1 cellular context compared by ENCODE assay signal in the genomic region with DNA sequence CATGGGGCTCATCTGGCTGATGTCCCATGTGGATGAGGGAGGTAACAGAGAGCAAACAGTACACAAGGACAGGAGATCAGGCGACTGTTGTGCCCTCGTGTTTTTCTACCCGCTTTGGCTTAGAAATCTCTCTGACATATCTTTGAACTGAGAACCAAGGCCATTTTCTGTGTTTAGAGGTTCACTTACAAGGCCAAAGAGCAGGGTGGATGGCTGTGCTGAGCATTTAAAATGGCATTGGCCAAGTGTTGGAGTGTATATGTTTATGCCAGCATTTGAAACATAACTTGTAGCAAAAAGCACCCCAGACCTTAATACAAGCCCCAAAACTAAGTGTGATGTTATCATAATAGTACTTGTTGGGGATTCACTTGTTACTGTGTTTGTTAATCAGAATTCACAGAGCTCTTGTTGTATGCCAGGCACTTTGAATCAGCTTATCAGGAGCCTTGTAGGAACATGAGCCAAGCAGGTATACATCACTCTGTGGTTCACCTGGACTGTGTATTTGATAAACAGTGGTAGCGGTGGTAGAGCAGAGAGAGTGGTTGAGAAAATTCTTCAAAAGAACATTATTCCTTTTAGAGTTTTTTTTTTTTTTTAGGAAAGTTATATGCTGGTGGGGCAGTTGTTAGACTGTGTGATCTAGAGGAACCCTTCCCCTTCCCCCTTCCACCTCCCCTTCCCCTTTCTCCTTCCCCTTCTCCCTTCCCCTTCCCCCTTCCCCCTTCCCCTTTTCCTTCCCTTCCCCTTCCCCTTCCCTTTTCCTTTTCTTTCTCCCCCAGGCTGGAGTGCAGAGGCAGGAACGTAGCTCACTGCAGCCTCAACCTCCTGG.
A peak's percentile ranks its signal among the peaks of the same experiment; 100 is the strongest.
TF ChIP-seq lines count a peak whose summit lies in the region.

No MANE protein-coding gene starts in this region.

TF ChIP-seq in HepG2, 621 proteins besides CTCF, POLR2A, EP300 and RAD21 (continued from another document and continues in another):
- TF ChIP-seq, protein P1, sequence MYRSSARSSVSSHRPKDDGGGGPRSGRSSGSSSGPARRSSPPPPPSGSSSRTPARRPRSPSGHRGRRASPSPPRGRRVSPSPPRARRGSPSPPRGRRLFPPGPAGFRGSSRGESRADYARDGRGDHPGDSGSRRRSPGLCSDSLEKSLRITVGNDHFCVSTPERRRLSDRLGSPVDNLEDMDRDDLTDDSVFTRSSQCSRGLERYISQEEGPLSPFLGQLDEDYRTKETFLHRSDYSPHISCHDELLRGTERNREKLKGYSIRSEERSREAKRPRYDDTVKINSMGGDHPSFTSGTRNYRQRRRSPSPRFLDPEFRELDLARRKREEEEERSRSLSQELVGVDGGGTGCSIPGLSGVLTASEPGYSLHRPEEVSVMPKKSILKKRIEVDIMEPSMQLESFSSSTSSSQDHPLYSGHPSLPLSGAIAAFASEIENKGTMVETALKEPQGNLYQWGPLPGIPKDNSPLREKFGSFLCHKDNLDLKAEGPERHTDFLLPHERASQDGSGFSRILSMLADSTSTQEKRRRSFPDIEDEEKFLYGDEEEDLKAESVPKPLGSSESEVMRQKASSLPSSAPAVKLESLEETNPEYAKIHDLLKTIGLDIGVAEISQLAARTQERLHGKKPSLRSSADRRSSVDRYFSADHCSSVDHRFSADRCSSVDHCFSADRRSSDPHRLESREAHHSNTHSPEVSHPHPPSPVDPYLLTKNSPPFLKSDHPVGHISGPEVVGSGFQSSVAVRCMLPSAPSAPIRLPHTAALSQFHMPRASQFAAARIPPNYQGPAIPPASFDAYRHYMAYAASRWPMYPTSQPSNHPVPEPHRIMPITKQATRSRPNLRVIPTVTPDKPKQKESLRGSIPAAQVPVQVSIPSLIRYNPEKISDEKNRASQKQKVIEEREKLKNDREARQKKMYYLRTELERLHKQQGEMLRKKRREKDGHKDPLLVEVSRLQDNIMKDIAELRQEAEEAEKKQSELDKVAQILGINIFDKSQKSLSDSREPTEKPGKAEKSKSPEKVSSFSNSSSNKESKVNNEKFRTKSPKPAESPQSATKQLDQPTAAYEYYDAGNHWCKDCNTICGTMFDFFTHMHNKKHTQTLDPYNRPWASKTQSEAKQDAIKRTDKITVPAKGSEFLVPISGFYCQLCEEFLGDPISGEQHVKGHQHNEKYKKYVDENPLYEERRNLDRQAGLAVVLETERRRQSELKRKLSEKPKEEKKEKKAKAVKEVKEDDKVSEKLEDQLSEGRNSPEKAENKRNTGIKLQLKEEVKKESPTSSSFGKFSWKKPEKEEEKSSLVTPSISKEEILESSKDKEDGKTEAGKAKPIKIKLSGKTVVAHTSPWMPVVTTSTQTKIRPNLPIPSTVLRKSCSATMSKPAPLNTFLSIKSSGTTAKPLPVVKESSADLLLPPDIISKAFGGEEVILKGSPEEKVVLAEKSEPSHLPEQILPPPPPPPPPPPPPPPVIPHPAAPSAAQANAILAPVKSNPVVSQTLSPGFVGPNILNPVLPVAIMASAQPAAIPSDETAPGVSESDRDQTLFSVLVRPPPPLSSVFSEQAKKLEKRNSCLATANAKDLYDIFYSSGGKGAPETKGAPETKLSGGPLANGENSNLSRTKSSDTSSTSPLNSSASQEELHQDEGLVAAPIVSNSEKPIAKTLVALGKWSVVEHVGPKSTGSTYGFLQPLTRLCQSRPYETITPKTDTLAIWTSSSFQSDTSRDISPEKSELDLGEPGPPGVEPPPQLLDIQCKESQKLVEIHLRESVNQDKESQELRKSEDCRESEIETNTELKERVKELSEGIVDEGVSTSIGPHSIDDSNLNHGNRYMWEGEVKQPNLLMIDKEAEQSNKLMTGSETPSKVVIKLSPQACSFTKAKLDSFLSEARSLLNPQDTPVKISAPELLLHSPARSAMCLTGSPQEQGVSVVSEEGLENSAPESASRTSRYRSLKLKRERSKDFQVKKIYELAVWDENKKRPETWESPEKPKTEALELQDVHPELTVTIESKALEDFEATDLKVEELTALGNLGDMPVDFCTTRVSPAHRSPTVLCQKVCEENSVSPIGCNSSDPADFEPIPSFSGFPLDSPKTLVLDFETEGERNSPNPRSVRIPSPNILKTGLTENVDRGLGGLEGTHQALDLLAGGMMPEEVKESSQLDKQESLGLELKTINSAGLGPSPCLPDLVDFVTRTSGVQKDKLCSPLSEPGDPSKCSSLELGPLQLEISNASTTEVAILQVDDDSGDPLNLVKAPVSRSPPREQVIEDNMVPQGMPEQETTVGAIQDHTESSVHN (CRISPR knock-in tag; IDR thresholded peaks at IDR 0.05): no peak
- TF ChIP-seq, protein P2, sequence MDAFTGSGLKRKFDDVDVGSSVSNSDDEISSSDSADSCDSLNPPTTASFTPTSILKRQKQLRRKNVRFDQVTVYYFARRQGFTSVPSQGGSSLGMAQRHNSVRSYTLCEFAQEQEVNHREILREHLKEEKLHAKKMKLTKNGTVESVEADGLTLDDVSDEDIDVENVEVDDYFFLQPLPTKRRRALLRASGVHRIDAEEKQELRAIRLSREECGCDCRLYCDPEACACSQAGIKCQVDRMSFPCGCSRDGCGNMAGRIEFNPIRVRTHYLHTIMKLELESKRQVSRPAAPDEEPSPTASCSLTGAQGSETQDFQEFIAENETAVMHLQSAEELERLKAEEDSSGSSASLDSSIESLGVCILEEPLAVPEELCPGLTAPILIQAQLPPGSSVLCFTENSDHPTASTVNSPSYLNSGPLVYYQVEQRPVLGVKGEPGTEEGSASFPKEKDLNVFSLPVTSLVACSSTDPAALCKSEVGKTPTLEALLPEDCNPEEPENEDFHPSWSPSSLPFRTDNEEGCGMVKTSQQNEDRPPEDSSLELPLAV (CRISPR knock-in tag; conservative IDR thresholded peaks at IDR 0.05; ENCODE audit: low read depth): no peak
- TF ChIP-seq, protein P3, sequence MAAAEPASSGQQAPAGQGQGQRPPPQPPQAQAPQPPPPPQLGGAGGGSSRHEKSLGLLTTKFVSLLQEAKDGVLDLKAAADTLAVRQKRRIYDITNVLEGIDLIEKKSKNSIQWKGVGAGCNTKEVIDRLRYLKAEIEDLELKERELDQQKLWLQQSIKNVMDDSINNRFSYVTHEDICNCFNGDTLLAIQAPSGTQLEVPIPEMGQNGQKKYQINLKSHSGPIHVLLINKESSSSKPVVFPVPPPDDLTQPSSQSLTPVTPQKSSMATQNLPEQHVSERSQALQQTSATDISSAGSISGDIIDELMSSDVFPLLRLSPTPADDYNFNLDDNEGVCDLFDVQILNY (CRISPR knock-in tag; conservative IDR thresholded peaks at IDR 0.05): no peak
- TF ChIP-seq PHF20 (CRISPR knock-in tag; IDR thresholded peaks at IDR 0.05): no peak
- 0 out of 2 replicates have a peak, but pooled peaks have one; percentile 80 for TF ChIP-seq MAF1 (CRISPR knock-in tag; IDR thresholded peaks at IDR 0.05; ENCODE audit: borderline replicate concordance)
- no peak for TF ChIP-seq NR3C1 (CRISPR knock-in tag; IDR thresholded peaks at IDR 0.05)
- TF ChIP-seq BRD4 (CRISPR knock-in tag; IDR thresholded peaks at IDR 0.05): peak; percentile 95
- TF ChIP-seq, protein P4, sequence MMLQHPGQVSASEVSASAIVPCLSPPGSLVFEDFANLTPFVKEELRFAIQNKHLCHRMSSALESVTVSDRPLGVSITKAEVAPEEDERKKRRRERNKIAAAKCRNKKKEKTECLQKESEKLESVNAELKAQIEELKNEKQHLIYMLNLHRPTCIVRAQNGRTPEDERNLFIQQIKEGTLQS (CRISPR knock-in tag; IDR thresholded peaks at IDR 0.05): 0 out of 2 replicates have a peak, but pooled peaks have one; percentile 21
- TF ChIP-seq FOSL2 (CRISPR knock-in tag; IDR thresholded peaks at IDR 0.05): peak; percentile 87
- TF ChIP-seq ZNF33A (CRISPR knock-in tag; IDR thresholded peaks at IDR 0.05; ENCODE audit: borderline replicate concordance): no peak
- TF ChIP-seq GTF2F1 (IDR thresholded peaks at IDR 0.05; ENCODE audit: low read length): no peak
- TF ChIP-seq, protein P5, sequence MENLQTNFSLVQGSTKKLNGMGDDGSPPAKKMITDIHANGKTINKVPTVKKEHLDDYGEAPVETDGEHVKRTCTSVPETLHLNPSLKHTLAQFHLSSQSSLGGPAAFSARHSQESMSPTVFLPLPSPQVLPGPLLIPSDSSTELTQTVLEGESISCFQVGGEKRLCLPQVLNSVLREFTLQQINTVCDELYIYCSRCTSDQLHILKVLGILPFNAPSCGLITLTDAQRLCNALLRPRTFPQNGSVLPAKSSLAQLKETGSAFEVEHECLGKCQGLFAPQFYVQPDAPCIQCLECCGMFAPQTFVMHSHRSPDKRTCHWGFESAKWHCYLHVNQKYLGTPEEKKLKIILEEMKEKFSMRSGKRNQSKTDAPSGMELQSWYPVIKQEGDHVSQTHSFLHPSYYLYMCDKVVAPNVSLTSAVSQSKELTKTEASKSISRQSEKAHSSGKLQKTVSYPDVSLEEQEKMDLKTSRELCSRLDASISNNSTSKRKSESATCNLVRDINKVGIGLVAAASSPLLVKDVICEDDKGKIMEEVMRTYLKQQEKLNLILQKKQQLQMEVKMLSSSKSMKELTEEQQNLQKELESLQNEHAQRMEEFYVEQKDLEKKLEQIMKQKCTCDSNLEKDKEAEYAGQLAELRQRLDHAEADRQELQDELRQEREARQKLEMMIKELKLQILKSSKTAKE (CRISPR knock-in tag; IDR thresholded peaks at IDR 0.05; ENCODE audit: borderline replicate concordance): peak; percentile 80; the same call in 1 of the 2 replicates
- no peak for TF ChIP-seq EED (CRISPR knock-in tag; IDR thresholded peaks at IDR 0.05)
- TF ChIP-seq, protein P6, sequence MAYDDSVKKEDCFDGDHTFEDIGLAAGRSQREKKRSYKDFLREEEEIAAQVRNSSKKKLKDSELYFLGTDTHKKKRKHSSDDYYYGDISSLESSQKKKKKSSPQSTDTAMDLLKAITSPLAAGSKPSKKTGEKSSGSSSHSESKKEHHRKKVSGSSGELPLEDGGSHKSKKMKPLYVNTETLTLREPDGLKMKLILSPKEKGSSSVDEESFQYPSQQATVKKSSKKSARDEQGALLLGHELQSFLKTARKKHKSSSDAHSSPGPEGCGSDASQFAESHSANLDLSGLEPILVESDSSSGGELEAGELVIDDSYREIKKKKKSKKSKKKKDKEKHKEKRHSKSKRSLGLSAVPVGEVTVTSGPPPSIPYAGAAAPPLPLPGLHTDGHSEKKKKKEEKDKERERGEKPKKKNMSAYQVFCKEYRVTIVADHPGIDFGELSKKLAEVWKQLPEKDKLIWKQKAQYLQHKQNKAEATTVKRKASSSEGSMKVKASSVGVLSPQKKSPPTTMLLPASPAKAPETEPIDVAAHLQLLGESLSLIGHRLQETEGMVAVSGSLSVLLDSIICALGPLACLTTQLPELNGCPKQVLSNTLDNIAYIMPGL (CRISPR knock-in tag; IDR thresholded peaks at IDR 0.05; ENCODE audit: borderline replicate concordance in 1 of 2, low read depth in 1 of 2): peak; percentile 37 to 59; a peak in 2 of 4 replicates
- no peak for TF ChIP-seq ZNF446 (CRISPR knock-in tag; IDR thresholded peaks at IDR 0.05)
- no peak for TF ChIP-seq ZNF468 (CRISPR knock-in tag; IDR thresholded peaks at IDR 0.05)
- TF ChIP-seq CBFB (CRISPR knock-in tag; IDR thresholded peaks at IDR 0.05): peak; percentile 62; the same call in 1 of the 2 replicates
- TF ChIP-seq, protein P7, sequence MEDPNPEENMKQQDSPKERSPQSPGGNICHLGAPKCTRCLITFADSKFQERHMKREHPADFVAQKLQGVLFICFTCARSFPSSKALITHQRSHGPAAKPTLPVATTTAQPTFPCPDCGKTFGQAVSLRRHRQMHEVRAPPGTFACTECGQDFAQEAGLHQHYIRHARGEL (CRISPR knock-in tag; IDR thresholded peaks at IDR 0.05): no peak
- TF ChIP-seq, protein P8, sequence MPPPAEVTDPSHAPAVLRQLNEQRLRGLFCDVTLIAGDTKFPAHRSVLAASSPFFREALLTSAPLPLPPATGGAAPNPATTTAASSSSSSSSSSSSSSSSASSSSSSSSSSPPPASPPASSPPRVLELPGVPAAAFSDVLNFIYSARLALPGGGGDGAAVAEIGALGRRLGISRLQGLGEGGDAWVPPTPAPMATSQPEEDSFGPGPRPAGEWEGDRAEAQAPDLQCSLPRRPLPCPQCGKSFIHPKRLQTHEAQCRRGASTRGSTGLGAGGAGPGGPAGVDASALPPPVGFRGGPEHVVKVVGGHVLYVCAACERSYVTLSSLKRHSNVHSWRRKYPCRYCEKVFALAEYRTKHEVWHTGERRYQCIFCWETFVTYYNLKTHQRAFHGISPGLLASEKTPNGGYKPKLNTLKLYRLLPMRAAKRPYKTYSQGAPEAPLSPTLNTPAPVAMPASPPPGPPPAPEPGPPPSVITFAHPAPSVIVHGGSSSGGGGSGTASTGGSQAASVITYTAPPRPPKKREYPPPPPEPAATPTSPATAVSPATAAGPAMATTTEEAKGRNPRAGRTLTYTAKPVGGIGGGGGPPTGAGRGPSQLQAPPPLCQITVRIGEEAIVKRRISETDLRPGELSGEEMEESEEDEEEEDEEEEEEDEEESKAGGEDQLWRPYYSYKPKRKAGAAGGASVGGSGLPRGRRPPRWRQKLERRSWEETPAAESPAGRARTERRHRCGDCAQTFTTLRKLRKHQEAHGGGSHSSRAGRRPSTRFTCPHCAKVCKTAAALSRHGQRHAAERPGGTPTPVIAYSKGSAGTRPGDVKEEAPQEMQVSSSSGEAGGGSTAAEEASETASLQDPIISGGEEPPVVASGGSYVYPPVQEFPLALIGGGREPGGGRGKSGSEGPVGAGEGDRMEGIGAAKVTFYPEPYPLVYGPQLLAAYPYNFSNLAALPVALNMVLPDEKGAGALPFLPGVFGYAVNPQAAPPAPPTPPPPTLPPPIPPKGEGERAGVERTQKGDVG (CRISPR knock-in tag; IDR thresholded peaks at IDR 0.05; ENCODE audit: borderline replicate concordance): no peak
- TF ChIP-seq, protein P9, sequence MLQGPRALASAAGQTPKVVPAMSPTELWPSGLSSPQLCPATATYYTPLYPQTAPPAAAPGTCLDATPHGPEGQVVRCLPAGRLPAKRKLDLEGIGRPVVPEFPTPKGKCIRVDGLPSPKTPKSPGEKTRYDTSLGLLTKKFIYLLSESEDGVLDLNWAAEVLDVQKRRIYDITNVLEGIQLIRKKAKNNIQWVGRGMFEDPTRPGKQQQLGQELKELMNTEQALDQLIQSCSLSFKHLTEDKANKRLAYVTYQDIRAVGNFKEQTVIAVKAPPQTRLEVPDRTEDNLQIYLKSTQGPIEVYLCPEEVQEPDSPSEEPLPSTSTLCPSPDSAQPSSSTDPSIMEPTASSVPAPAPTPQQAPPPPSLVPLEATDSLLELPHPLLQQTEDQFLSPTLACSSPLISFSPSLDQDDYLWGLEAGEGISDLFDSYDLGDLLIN (CRISPR knock-in tag; IDR thresholded peaks at IDR 0.05; ENCODE audit: borderline replicate concordance): no peak
- TF ChIP-seq ZNF138 (CRISPR knock-in tag; IDR thresholded peaks at IDR 0.05; ENCODE audit: low read depth): 0 out of 2 replicates have a peak, but pooled peaks have one; percentile 40
